Comparison of ENCODE assay signal across 8 cellular contexts in genomic region chr1:36384542-36385409, GRCh38. TPM values are rescaled to one million over a fixed set of nuclear protein-coding genes. Genes with fewer than 3 reads are reported as not detected.
A peak's percentile ranks its signal among the peaks of the same experiment; 100 is the strongest.
DNase-seq lines count a peak whose midpoint lies in the region; ATAC-seq and TF ChIP-seq lines count a peak whose summit lies in the region.

No MANE protein-coding gene starts in this region.

- H3K27me3 ChIP-seq in adipocyte (replicated peaks; ENCODE audit: control insufficient read depth, insufficient read depth, low read length) (no peaks in the 10 kb centered on the region), heart right ventricle (no peaks in the 10 kb centered on the region), parathyroid adenoma (ENCODE audit: control insufficient read depth, insufficient read depth, low read length) (no peaks in the 10 kb centered on the region)

- peaks cover 13% of the 10 kb centered on the region for H3K79me2 ChIP-seq in parathyroid adenoma

- H3K9me3 ChIP-seq in adipocyte (ENCODE audit: control insufficient read depth, low read length) (no peaks in the 10 kb centered on the region), heart right ventricle (no peaks in the 10 kb centered on the region), parathyroid adenoma (ENCODE audit: control insufficient read depth, low read length) (no peaks in the 10 kb centered on the region)

- peak overlapping the region; percentile 78 for H2AFZ ChIP-seq in parathyroid adenoma

- H3K4me3 ChIP-seq in adipocyte (ENCODE audit: low read length) (peak overlapping the region; percentile 96), heart right ventricle (peak overlapping the region; percentile 83 to 100 (median 95)), parathyroid adenoma (ENCODE audit: low read depth, low read length) (peak overlapping the region; percentile 83)

- 1 to 2% methylated on average over 25 of the region's 25 CpGs for WGBS in heart right ventricle, 2 donors

- TF ChIP-seq CTCF in heart right ventricle (IDR thresholded peaks at IDR 0.05) (no peak), parathyroid adenoma (IDR thresholded peaks at IDR 0.05) (no peak), omental fat pad (IDR thresholded peaks at IDR 0.05) (no peak)

- H3K27ac ChIP-seq in heart right ventricle (peak overlapping the region in 9 of 10 donors; percentile 89 to 99 (median 96)), parathyroid adenoma (peak overlapping the region; percentile 81)

- H3K4me2 ChIP-seq in parathyroid adenoma (ENCODE audit: low read length), result peak overlapping the region; percentile 69

- H3K36me3 ChIP-seq in adipocyte (ENCODE audit: control insufficient read depth, insufficient read depth, low read length, severe bottlenecking), result peaks cover 2% of the 10 kb centered on the region
- H3K36me3 ChIP-seq in heart right ventricle, result peaks cover 0 to 9% (median 0%) of the 10 kb centered on the region in 9 donors
- H3K36me3 ChIP-seq in parathyroid adenoma (ENCODE audit: control insufficient read depth, insufficient read depth, low read length), result no peaks in the 10 kb centered on the region

- peak; percentile 9 for ATAC-seq in HG03025 (IDR thresholded peaks at IDR 0.05; ENCODE audit: low FRiP score, unreplicated experiment)
- ATAC-seq in heart right ventricle, result no peak
- ATAC-seq in omental fat pad (ENCODE audit: low FRiP score), result no peak

- H3K4me1 ChIP-seq in adipocyte (ENCODE audit: control insufficient read depth, insufficient read depth, low read length) (peaks cover 38% of the 10 kb centered on the region), heart right ventricle (peaks cover 11 to 86% (median 78%) of the 10 kb centered on the region in 9 donors), parathyroid adenoma (peaks cover 22% of the 10 kb centered on the region)

- H3K9ac ChIP-seq in adipocyte (ENCODE audit: low read length) (peak overlapping the region; percentile 93), parathyroid adenoma (peak overlapping the region; percentile 43)

- DNase-seq in CD1c-positive myeloid dendritic cell (ENCODE audit: extremely low spot score) (peak; percentile 51), OCI-M1 (lab: John Stamatoyannopoulos, UW) (peak; percentile 79), adipocyte (ENCODE audit: low read depth) (peak; percentile 45), heart right ventricle (peak; percentile 44 to 47), amniotic stem cell (lab: John Stamatoyannopoulos, UW) (no peak), omental fat pad (ENCODE audit: low spot score) (no peak)

- intact Hi-C loops in heart right ventricle (cut with DNase I), result loop anchor here in 2 of 10 donors (5.0 to 10.0 kb wide), 4 partner anchors 62 to 240 kb away; partner anchors contain the start of genes EVA1B (in 1 of the 2), THRAP3 (in 1 of the 2) and TRAPPC3 (in 1 of the 2)

RNA-seq across cellular contexts. Expression of gene STK40, which starts 0.9 kb away (rescaled TPM):
- 10 to 100 TPM; 45.2 to 81.6 (median 60.8) TPM for total RNA-seq in heart right ventricle
- polyA plus RNA-seq in heart right ventricle, result 10 to 100 TPM; 15.5 to 29.3 TPM
- total RNA-seq in omental fat pad, result 10 to 100 TPM; 36.1 to 75.5 (median 47.3) TPM

RNA-seq across cellular contexts. Expression of gene LSM10, which starts 12.9 kb away (rescaled TPM):
- total RNA-seq in heart right ventricle (10 to 100 TPM; 35.2 to 69.6 (median 44.7) TPM), omental fat pad (10 to 100 TPM; 28.7 to 57.8 (median 38.3) TPM)
- polyA plus RNA-seq in heart right ventricle, result 10 to 100 TPM; 78.4 to 82.6 TPM

Comparison
In these comparisons a context has a peak if more than half of its experiments do, and no peak if none do; other contexts are left out.
1. DNase-seq: peak in CD1c-positive myeloid dendritic cell (single experiment), OCI-M1 (single experiment), adipocyte (single experiment) and heart right ventricle (2 of 2); none in amniotic stem cell (single experiment) and omental fat pad (single experiment).
2. Peak in every context shown above with its lines, with median percentiles within 50 percentile points of each other: H3K4me3 ChIP-seq.